9 cellular contexts compared by ENCODE assay signal in the genomic region with DNA sequence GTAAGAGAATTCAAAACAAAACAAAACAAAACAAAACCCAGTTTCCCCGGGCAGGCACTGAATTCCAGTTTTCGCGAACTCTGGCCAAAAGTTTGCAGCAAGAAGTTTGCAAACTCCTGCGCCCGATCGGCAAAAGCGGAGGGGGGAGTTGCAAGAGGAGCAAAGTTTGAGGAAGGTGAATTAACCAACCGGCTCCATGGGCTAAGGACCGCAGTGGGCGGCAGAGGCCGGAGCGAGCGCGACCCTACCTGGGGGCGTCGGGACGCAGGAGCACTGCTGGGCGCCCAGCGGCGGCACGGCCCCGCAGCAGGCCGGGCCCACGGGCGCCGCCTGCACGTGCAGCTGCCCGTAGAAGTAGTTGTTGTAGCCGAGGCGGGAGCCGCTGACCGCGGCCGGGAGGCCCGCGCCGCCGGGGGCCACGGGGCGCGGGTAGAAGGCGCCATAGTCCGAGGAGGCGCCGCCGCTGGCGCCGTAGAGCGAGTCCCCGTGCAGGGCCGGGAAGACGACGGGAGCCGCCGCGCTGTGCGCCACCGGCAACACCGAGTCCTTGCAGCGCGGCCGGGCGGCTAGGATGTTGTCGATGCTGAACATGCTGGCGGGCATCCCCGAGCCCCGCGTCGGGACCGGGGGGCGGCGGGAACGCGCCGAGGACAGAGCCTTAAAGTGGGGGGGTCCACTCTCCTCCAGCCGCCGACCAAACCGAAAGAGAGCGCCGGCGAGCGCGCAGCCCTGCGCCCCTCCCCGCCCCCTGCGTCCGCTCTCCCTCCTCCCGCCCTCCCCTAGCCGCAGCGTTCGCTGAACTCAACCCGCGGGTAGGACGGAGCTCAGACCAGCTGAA. TPM values are rescaled to one million over a fixed set of nuclear protein-coding genes. Genes with fewer than 3 reads are reported as not detected.
DNase-seq lines count a peak whose midpoint lies in the region; ATAC-seq and TF ChIP-seq lines count a peak whose summit lies in the region.
"Had no signal": no experiment of that assay in that cellular context is flagged by ENCODE, and none has a peak within 500 bp of the region (broad histone marks: within the 10 kb centered on the region; RNA-seq: fewer than 3 reads in every experiment).

GSC (minus strand) TSS at position 701 of the 838 bp plus-strand sequence; CDS start at position 603, 98 bp downstream.

- H4K20me1 ChIP-seq in H9 (ENCODE audit: control insufficient read depth, insufficient read depth, insufficient read length): no peaks in the 10 kb centered on the region

- ATAC-seq in WTC11 (peak; percentile 41), heart left ventricle (peak in 3 of 4 donors; percentile 66 to 83 (median 69)), GM18517 (IDR thresholded peaks at IDR 0.05; ENCODE audit: unreplicated experiment) (no peak), HG02938 (IDR thresholded peaks at IDR 0.05; ENCODE audit: unreplicated experiment) (no peak)

- H3K56ac ChIP-seq in H9 (ENCODE audit: insufficient read length, low read depth, low read length): no peak within 1 kb of the TSS

- DNase-seq in H9 (peak; percentile 83), WTC11 (ENCODE audit: low spot score) (peak; percentile 70), heart left ventricle (peak in 4 of 5 donors; percentile 42 to 56 (median 46)), germinal center (ENCODE audit: low spot score) (no peak)

- no peak within 1 kb of the TSS for H3K14ac ChIP-seq in H9 (ENCODE audit: insufficient read depth, low read length)

- no peak within 1 kb of the TSS for H4K91ac ChIP-seq in H9 (ENCODE audit: insufficient read length, low read depth, low read length)

- H3K79me1 ChIP-seq in H9 (ENCODE audit: insufficient read depth, low read depth, low read length, poor library complexity, severe bottlenecking): no peaks in the 10 kb centered on the region

- WGBS in H9 (ENCODE audit: extremely low coverage, insufficient read length, low lambda C conversion rate): no CpG with 5 or more reads among the region's 94 CpGs
- WGBS in heart left ventricle, 4 donors: 0 to 2% (median 1%) methylated on average over 71 to 94 of the region's 94 CpGs

- POLR2A ChIA-PET in WTC11 (lab: Charles Lee): no interaction called here

- H2BK120ac ChIP-seq in H9 (ENCODE audit: low read depth, low read length, poor library complexity, severe bottlenecking): no peak within 1 kb of the TSS

- no peaks in the 10 kb centered on the region for H3K79me2 ChIP-seq in H9 (ENCODE audit: insufficient read depth, low read length)

- no peak within 1 kb of the TSS for H2BK12ac ChIP-seq in H9 (ENCODE audit: insufficient read length, low read depth, low read length)

- no peak within 1 kb of the TSS for H4K8ac ChIP-seq in H9 (replicated peaks; ENCODE audit: insufficient read length, low read depth, low read length)

- H3K9ac ChIP-seq in H9 (ENCODE audit: extremely low read depth, insufficient read length, low read length) (no peak within 1 kb of the TSS), rectal smooth muscle tissue (ENCODE audit: low read length) (no peak within 1 kb of the TSS)

- no peak within 1 kb of the TSS for H3K27ac Mint-ChIP-seq in H9
- no peak within 1 kb of the TSS for H3K27ac Mint-ChIP-seq in WTC11

- 0 out of 2 replicates have a peak, but pooled peaks have one; percentile 5 for TF ChIP-seq CTCF in 22Rv1 (IDR thresholded peaks at IDR 0.05)
- no peak for TF ChIP-seq CTCF in H9 (conservative IDR thresholded peaks at IDR 0.05)
- TF ChIP-seq CTCF in WTC11 (IDR thresholded peaks at IDR 0.05): no peak
- TF ChIP-seq CTCF in heart left ventricle (IDR thresholded peaks at IDR 0.05): no peak

- no peaks in the 10 kb centered on the region for H3K4me1 ChIP-seq in H9 (ENCODE audit: insufficient read depth, low read length)
- peaks cover 0 to 47% (median 16%) of the 10 kb centered on the region in 12 donors for H3K4me1 ChIP-seq in heart left ventricle
- H3K4me1 ChIP-seq in rectal smooth muscle tissue (ENCODE audit: control insufficient read depth, insufficient read depth, low read length): peaks cover 6% of the 10 kb centered on the region

- peaks cover 55 to 62% of the 10 kb centered on the region in 2 experiments for H3K4me1 Mint-ChIP-seq in H9
- peaks cover 63% of the 10 kb centered on the region for H3K4me1 Mint-ChIP-seq in WTC11

- no peak within 1 kb of the TSS for H3T11ph ChIP-seq in H9 (ENCODE audit: low read length)

- no peak within 1 kb of the TSS for H4K5ac ChIP-seq in H9 (ENCODE audit: insufficient read length, low read depth, low read length)

- H3K36me3 ChIP-seq in heart left ventricle (no peaks in the 10 kb centered on the region), rectal smooth muscle tissue (ENCODE audit: control insufficient read depth, insufficient read depth, low read length) (no peaks in the 10 kb centered on the region)

- H3K23ac ChIP-seq in H9 (ENCODE audit: insufficient read length, low read depth, low read length): no peak within 1 kb of the TSS

- peak within 1 kb of the TSS; percentile 54 to 81 for H3K4me3 Mint-ChIP-seq in H9
- H3K4me3 Mint-ChIP-seq in WTC11: peak within 1 kb of the TSS; percentile 76

- H3K9me3 ChIP-seq in H9 (ENCODE audit: control insufficient read depth, low read depth, low read length): no peaks in the 10 kb centered on the region
- no peaks in the 10 kb centered on the region for H3K9me3 ChIP-seq in heart left ventricle

- H3K23me2 ChIP-seq in H9 (ENCODE audit: insufficient read length, low read depth, low read length, poor library complexity, severe bottlenecking): peaks cover 5% of the 10 kb centered on the region

- no peak within 1 kb of the TSS for H2BK5ac ChIP-seq in H9 (ENCODE audit: insufficient read length, low read length)

- H2AFZ ChIP-seq in H9 (ENCODE audit: low read length): no peak within 1 kb of the TSS

- peak within 1 kb of the TSS; percentile 52 for H3K4me2 ChIP-seq in H9 (ENCODE audit: insufficient read depth, insufficient read length, low read length)

- H3K27ac ChIP-seq in 22Rv1 (no peak within 1 kb of the TSS), H9 (ENCODE audit: insufficient read length, low read depth, low read length) (no peak within 1 kb of the TSS), heart left ventricle (peak within 1 kb of the TSS in 1 of 12 donors; percentile 58), rectal smooth muscle tissue (ENCODE audit: low read depth, low read length) (no peak within 1 kb of the TSS)

- H3K27me3 ChIP-seq in H9 (ENCODE audit: insufficient read depth, low read length) (peaks cover 89% of the 10 kb centered on the region), heart left ventricle (peaks cover 70 to 100% (median 98%) of the 10 kb centered on the region in 9 donors), rectal smooth muscle tissue (ENCODE audit: control insufficient read depth, insufficient read depth, low read length) (peaks cover 67% of the 10 kb centered on the region)

- H3K9me3 Mint-ChIP-seq in H9 (peaks cover 0 to 2% of the 10 kb centered on the region in 2 experiments; a peak in 2 of 5 replicates), WTC11 (no peaks in the 10 kb centered on the region)

- H3K27me3 Mint-ChIP-seq in H9 (ENCODE audit: low read depth) (peaks cover 98% of the 10 kb centered on the region), WTC11 (ENCODE audit: low read depth) (peaks cover 98% of the 10 kb centered on the region)

- intact Hi-C loops in heart left ventricle (cut with DNase I): no loop called here

- peak within 1 kb of the TSS; percentile 31 to 68 (median 55) for H3K4me3 ChIP-seq in heart left ventricle
- peak within 1 kb of the TSS; percentile 52 for H3K4me3 ChIP-seq in rectal smooth muscle tissue (ENCODE audit: low read length)

- H2BK15ac ChIP-seq in H9 (ENCODE audit: low read depth, low read length): no peak within 1 kb of the TSS

- H2BK20ac ChIP-seq in H9 (ENCODE audit: low read depth, low read length, poor library complexity, severe bottlenecking): no peak within 1 kb of the TSS

- no peak within 1 kb of the TSS for H3K4ac ChIP-seq in H9 (ENCODE audit: low read depth, low read length)

- no peak for TF ChIP-seq POLR2A in heart left ventricle (IDR thresholded peaks at IDR 0.05)

- H2AK5ac ChIP-seq in H9 (ENCODE audit: insufficient read length, low read length): no peak within 1 kb of the TSS

- no peak within 1 kb of the TSS for H3K18ac ChIP-seq in H9 (ENCODE audit: insufficient read length, low read depth, low read length)

- CTCF ChIA-PET in WTC11 (lab: Charles Lee): interaction anchor here (0.6 to 1.8 kb wide), 4 partner anchors 21 to 336 kb away, joined by 3 to 12 read pairs (median 4); no protein-coding TSS in a partner anchor

- H3K36me3 Mint-ChIP-seq in H9 (ENCODE audit: insufficient read depth in 1 of 3, low read depth in 3 of 3) (no peaks in the 10 kb centered on the region), WTC11 (no peaks in the 10 kb centered on the region)

TF ChIP-seq in WTC11, 78 proteins besides CTCF, POLR2A, EP300 and RAD21:
- TF ChIP-seq KAT7 (CRISPR knock-in tag; IDR thresholded peaks at IDR 0.05; ENCODE audit: borderline replicate concordance): 0 out of 2 replicates have a peak, but pooled peaks have one; percentile 33
- 0 out of 2 replicates have a peak, but pooled peaks have one; percentile 37 for TF ChIP-seq HMGXB4 (CRISPR knock-in tag; IDR thresholded peaks at IDR 0.05)
- TF ChIP-seq ZNF263 (CRISPR knock-in tag; IDR thresholded peaks at IDR 0.05; ENCODE audit: low read depth): peak; percentile 53
- TF ChIP-seq CREM (CRISPR knock-in tag; IDR thresholded peaks at IDR 0.05): 0 out of 2 replicates have a peak, but pooled peaks have one; percentile 35
- no peak for TF ChIP-seq USF2 (CRISPR knock-in tag; IDR thresholded peaks at IDR 0.05)

RNA-seq across cellular contexts. Expression of gene GSC, which starts in this region (rescaled TPM):
- total RNA-seq in H9 (2021) (0.22 TPM in 1 of 2 replicates, not detected in the other), WTC11 (2021) (1.6 to 4.4 TPM (median 2.0 TPM) in 3 replicates), heart left ventricle (1 to 10 TPM in 1 of 9 donors, under 1 TPM in 4, not detected in 4; 0.22 to 1.3 (median 0.37) TPM)
- polyA plus RNA-seq in heart left ventricle: under 1 TPM in 1 of 2 donors, not detected in 1; 0.15 TPM
- total RNA-seq: dermis microvascular lymphatic vessel endothelial cell had no signal

Comparison
In these comparisons a context has a peak if more than half of its experiments do, and no peak if none do; other contexts are left out.
1. Peak in DNase-seq and H3K4me2 ChIP-seq in H9; RNA of the gene not detected or under 1 TPM.
2. ATAC-seq: peak in WTC11 (single experiment) and heart left ventricle (3 of 4); none in GM18517 (single experiment) and HG02938 (single experiment).